17 cellular contexts compared by ENCODE assay signal in the genomic region with DNA sequence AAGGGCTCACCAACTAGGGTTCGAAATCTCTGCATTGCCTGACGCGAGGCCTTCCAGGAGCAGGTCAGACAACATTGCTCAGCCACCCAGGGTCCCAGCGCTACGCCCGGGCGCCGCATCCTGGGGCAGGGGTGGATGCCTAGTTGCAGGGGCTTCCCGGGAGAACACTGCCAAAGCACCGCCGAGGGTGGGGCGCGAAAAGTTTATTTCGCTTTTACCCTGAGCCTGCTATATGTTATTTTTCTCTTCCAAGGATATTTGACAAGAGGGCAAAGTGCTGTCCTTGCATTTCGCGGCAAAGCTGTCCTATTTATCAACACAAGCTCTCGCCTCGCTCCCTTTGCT. TPM values are rescaled to one million over a fixed set of nuclear protein-coding genes. Genes with fewer than 3 reads are reported as not detected.
DNase-seq lines count a peak whose midpoint lies in the region; ATAC-seq and TF ChIP-seq lines count a peak whose summit lies in the region.
"Had no signal": no experiment of that assay in that cellular context is flagged by ENCODE, and none has a peak within 500 bp of the region (broad histone marks: within the 10 kb centered on the region; RNA-seq: fewer than 3 reads in every experiment).

No MANE protein-coding gene starts in this region.

- H3K27me3 ChIP-seq in colonic mucosa (peaks cover 76% of the 10 kb centered on the region), neuronal stem cell (ENCODE audit: control insufficient read depth in 3 of 3, insufficient read depth in 3 of 3, low read depth in 1 of 3, low read length in 3 of 3) (peaks cover 51 to 91% (median 89%) of the 10 kb centered on the region in 3 experiments)
- H3K27me3 ChIP-seq: ovary had no signal

- no peak overlapping the region for H4K8ac ChIP-seq in neuronal stem cell (ENCODE audit: low read depth, low read length)

- H3K36me3 ChIP-seq in colonic mucosa = no peaks in the 10 kb centered on the region
- H3K36me3 ChIP-seq in neuronal stem cell (replicated peaks in 1 of 2; ENCODE audit: control insufficient read depth in 2 of 2, insufficient read depth in 2 of 2, low read length in 2 of 2) = no peaks in the 10 kb centered on the region
- H3K36me3 ChIP-seq: ovary had no signal

- no peak overlapping the region for H3K9ac ChIP-seq in colonic mucosa (ENCODE audit: low read depth in 2 of 2, low read length in 2 of 2)
- H3K9ac ChIP-seq in neuronal stem cell (ENCODE audit: low read depth, low read length, poor library complexity) = no peak overlapping the region

- WGBS in neuronal stem cell (ENCODE audit: extremely low coverage in 2 of 2, insufficient read length in 2 of 2, insufficient replicate concordance in 1 of 2), 2 donors = no CpG with 5 or more reads among the region's 18 CpGs

- H3K4me1 ChIP-seq in colonic mucosa (no peaks in the 10 kb centered on the region), neuronal stem cell (ENCODE audit: control insufficient read depth in 2 of 2, insufficient read depth in 1 of 2, low read depth in 1 of 2, low read length in 2 of 2) (peaks cover 5 to 43% of the 10 kb centered on the region in 2 donors)

- TF ChIP-seq CTCF in GM20000 (IDR thresholded peaks at IDR 0.05; ENCODE audit: extremely low read depth, missing control alignments) (no peak), colonic mucosa (IDR thresholded peaks at IDR 0.05) (no peak)

- no peak overlapping the region for H2AK5ac ChIP-seq in neuronal stem cell (ENCODE audit: low read depth, low read length)

- no peak overlapping the region for H2BK12ac ChIP-seq in neuronal stem cell (ENCODE audit: low read length)

- H3K23ac ChIP-seq in neuronal stem cell (ENCODE audit: low read depth, low read length, poor library complexity) = no peak overlapping the region

- CTCF ChIA-PET in HEK293T (lab: Yijun Ruan, JAX) = no interaction called here

- H3K79me1 ChIP-seq in neuronal stem cell (ENCODE audit: low read depth, low read length) = no peaks in the 10 kb centered on the region

- no peak overlapping the region for H3K14ac ChIP-seq in neuronal stem cell (ENCODE audit: low read length)

- peak; percentile 36 for DNase-seq in COLO668 (lab: John Stamatoyannopoulos, UW; ENCODE audit: unreplicated experiment)
- DNase-seq in GM20000 (ENCODE audit: low spot score) = peak; percentile 14
- DNase-seq in colonic mucosa = no peak
- DNase-seq in neuronal stem cell (ENCODE audit: low spot score) = no peak
- no peak for DNase-seq in NCI-H1048 (lab: John Stamatoyannopoulos, UW)
- DNase-seq in HEK293T (ENCODE audit: extremely low spot score) = no peak
- no peak for DNase-seq in NCI-H187 (lab: John Stamatoyannopoulos, UW)
- DNase-seq: activated T-cell treated with anti-CD3 and anti-CD28 coated beads for 4 hours; amniotic stem cell; C1 segment of cervical spinal cord; effector memory CD8-positive, alpha-beta T cell; NCI-H1092 treated with DMSO at 0.1 percent for 48 hours; ovary had no signal

- H3K9me3 ChIP-seq in colonic mucosa (no peaks in the 10 kb centered on the region), neuronal stem cell (replicated peaks in 1 of 2; ENCODE audit: control insufficient read depth in 2 of 2, insufficient read depth in 1 of 2, low read depth in 1 of 2, low read length in 2 of 2) (peaks cover 0 to 1% of the 10 kb centered on the region in 2 donors)
- H3K9me3 ChIP-seq: ovary had no signal

- no peak overlapping the region for H2BK120ac ChIP-seq in neuronal stem cell (ENCODE audit: low read depth, low read length)

- H3K4me3 ChIP-seq in colonic mucosa (peak overlapping the region; percentile 13), neuronal stem cell (ENCODE audit: low read length in 2 of 2) (no peak overlapping the region)
- H3K4me3 ChIP-seq: ovary had no signal

- H2BK15ac ChIP-seq in neuronal stem cell (ENCODE audit: low read length) = no peak overlapping the region

- H2BK5ac ChIP-seq in neuronal stem cell (ENCODE audit: low read length) = no peak overlapping the region

- no peak overlapping the region for H3K4ac ChIP-seq in neuronal stem cell (ENCODE audit: low read length)

- H3K27ac ChIP-seq in colonic mucosa (no peak overlapping the region), neuronal stem cell (replicated peaks; ENCODE audit: low read length) (no peak overlapping the region)
- H3K27ac ChIP-seq: ovary had no signal

- ATAC-seq in GM21576 (IDR thresholded peaks at IDR 0.05; ENCODE audit: unreplicated experiment) = no peak
- ATAC-seq: effector memory CD8-positive, alpha-beta T cell had no signal

- H2AFZ ChIP-seq in neuronal stem cell (ENCODE audit: low read length) = peak overlapping the region; percentile 59

- H3K18ac ChIP-seq in neuronal stem cell (ENCODE audit: low read length) = no peak overlapping the region

- H3K4me2 ChIP-seq in neuronal stem cell (ENCODE audit: insufficient read depth, low read length, poor library complexity, severe bottlenecking) = peak overlapping the region; percentile 51

- intact Hi-C loops in colonic mucosa (cut with DNase I) = no loop called here

- POLR2A ChIA-PET in HEK293T (lab: Yijun Ruan, JAX) = no interaction called here

- H4K91ac ChIP-seq in neuronal stem cell (ENCODE audit: low read depth, low read length, poor library complexity) = no peak overlapping the region

TF ChIP-seq in HEK293T, 16 proteins besides CTCF, POLR2A, EP300 and RAD21:
- TF ChIP-seq ELF4 (IDR thresholded peaks at IDR 0.05) = no peak

RNA-seq across cellular contexts. Expression of a gene that starts 0.5 kb away (rescaled TPM):
- not detected for total RNA-seq in colonic mucosa
- 0.01 TPM for polyA plus RNA-seq in neuronal stem cell (2013, experiment 1 of 2)
- polyA plus RNA-seq in neuronal stem cell (2013, experiment 2 of 2) = 0.01 TPM
- total RNA-seq: glomerular endothelial cell, lower leg skin, ovary, Right ventricle myocardium superior had no signal
- polyA plus RNA-seq: ovary had no signal

Comparison
In these comparisons a context has a peak if more than half of its experiments do, and no peak if none do; other contexts are left out.
1. DNase-seq: peak in COLO668 (single experiment) and GM20000 (single experiment); none in colonic mucosa (single experiment), neuronal stem cell (single experiment), NCI-H1048 (single experiment), HEK293T (single experiment) and NCI-H187 (0 of 2).